In genomic region chr6:4157506-4157905, GRCh38 we compare ENCODE assay signal across 22 cellular contexts. TPM values are rescaled to one million over a fixed set of nuclear protein-coding genes. Genes with fewer than 3 reads are reported as not detected.
DNase-seq lines count a peak whose midpoint lies in the region; ATAC-seq and TF ChIP-seq lines count a peak whose summit lies in the region.
"Had no signal": no experiment of that assay in that cellular context is flagged by ENCODE, and none has a peak within 500 bp of the region (broad histone marks: within the 10 kb centered on the region; RNA-seq: fewer than 3 reads in every experiment).

No MANE protein-coding gene starts in this region.

- no peaks in the 10 kb centered on the region for H3K79me2 ChIP-seq in GM23248 (ENCODE audit: insufficient read depth)

- H4K20me1 ChIP-seq in GM23248 (ENCODE audit: insufficient read depth): no peaks in the 10 kb centered on the region

- CTCF ChIA-PET in GM10248 (lab: Yijun Ruan, JAX): no interaction called here

- ATAC-seq in GM21737 (IDR thresholded peaks at IDR 0.05; ENCODE audit: unreplicated experiment): no peak
- ATAC-seq: PC-3, Right ventricle myocardium inferior had no signal

- no peaks in the 10 kb centered on the region for H3K9me2 ChIP-seq in GM23248 (ENCODE audit: insufficient read depth)

- no peak for DNase-seq in GM23248
- peak; percentile 48 for DNase-seq in RPMI8226
- peak; percentile 32 for DNase-seq in myocyte (ENCODE audit: low read depth)
- DNase-seq in stimulated activated naive CD4-positive, alpha-beta T cell treated with Interleukin-2 at 50 U/mL for 16 hours (lab: John Stamatoyannopoulos, UW): no peak
- no peak for DNase-seq in coronary artery (ENCODE audit: low spot score)
- DNase-seq in GM10248 (ENCODE audit: extremely low spot score): no peak
- DNase-seq: Calu3; CD8-positive, alpha-beta memory T cell; HCEC 1CT; KBM-7; MV-4-11; NCI-H1105; NCI-H1436 treated with DMSO at 0.1 percent for 48 hours; NCI-H1930; NCI-H226; NCI-H510A; NCI-H748 treated with DMSO at 0.1 percent for 48 hours; NK-92 treated with Interleukin-12 subunit alpha and Interleukin-12 subunit beta, amount 100 ng/mL, for 24 hours; PC-3 had no signal

- H3K4me1 ChIP-seq in GM23248 (ENCODE audit: insufficient read depth): no peaks in the 10 kb centered on the region
- H3K4me1 ChIP-seq: SJCRH30 had no signal

- H3K36me3 ChIP-seq in GM23248 (ENCODE audit: low read depth): no peaks in the 10 kb centered on the region
- H3K36me3 ChIP-seq: SJCRH30 had no signal

- TF ChIP-seq CTCF in coronary artery (IDR thresholded peaks at IDR 0.05) (no peak), GM10248 (IDR thresholded peaks at IDR 0.05; ENCODE audit: control extremely low read depth, extremely low read depth, low read depth, missing control alignments) (no peak)

- H3K9ac ChIP-seq in GM23248: no peak overlapping the region

- H2AFZ ChIP-seq in GM23248: 0 out of 2 replicates have a peak overlapping the region, but pooled peaks have one; percentile 30

- no peaks in the 10 kb centered on the region for H3K27me3 ChIP-seq in GM23248 (replicated peaks; ENCODE audit: insufficient read depth)
- H3K27me3 ChIP-seq: SJCRH30 had no signal

- no peaks in the 10 kb centered on the region for H3K9me3 ChIP-seq in GM23248 (ENCODE audit: low read depth)
- H3K9me3 ChIP-seq: SJCRH30 had no signal

- POLR2A ChIA-PET in GM10248 (lab: Yijun Ruan, JAX): no interaction called here

- H3K27ac ChIP-seq in GM23248 (no peak overlapping the region), coronary artery (no peak overlapping the region)
- H3K27ac ChIP-seq: SJCRH30 had no signal

- H3K4me3 ChIP-seq in GM23248 (no peak overlapping the region), coronary artery (no peak overlapping the region)
- H3K4me3 ChIP-seq: SJCRH30 had no signal

- in situ Hi-C loops in GM23248 (cut with MboI): no loop called here

- WGBS in GM23248 (ENCODE audit: low coverage in 1 of 2, low lambda C conversion rate in 2 of 2, missing lambda C conversion rate in 2 of 2), 2 experiments: 38 to 48% methylated on average over 12 of the region's 12 CpGs

- H3F3A ChIP-seq in GM23248 (ENCODE audit: insufficient read depth): no peaks in the 10 kb centered on the region

- H3K4me2 ChIP-seq in GM23248 (ENCODE audit: unreplicated experiment): no peak overlapping the region

RNA-seq across cellular contexts. Expression of gene ECI2, which starts 22.1 kb away (rescaled TPM):
- 91.7 and 116 TPM in 2 replicates for total RNA-seq in GM23248 (2014; rRNA removed; shearing (Covaris generic))
- polyA plus RNA-seq in GM23248 (2016; fragmentation: Nextera tagmentation; extraction: Ambion mirVana): 134 and 138 TPM in 2 replicates
- total RNA-seq in myocyte: 46.5 and 58.4 TPM in 2 replicates
- 43.1 TPM for polyA plus RNA-seq in myocyte (2012)

Comparison
In these comparisons a context has a peak if more than half of its experiments do, and no peak if none do; other contexts are left out.
1. DNase-seq: peak in RPMI8226 (single experiment) and myocyte (single experiment); none in GM23248 (single experiment), stimulated activated naive CD4-positive, alpha-beta T cell treated with Interleukin-2 at 50 U/mL for 16 hours (single experiment), coronary artery (single experiment) and GM10248 (single experiment).